In the genomic region with DNA sequence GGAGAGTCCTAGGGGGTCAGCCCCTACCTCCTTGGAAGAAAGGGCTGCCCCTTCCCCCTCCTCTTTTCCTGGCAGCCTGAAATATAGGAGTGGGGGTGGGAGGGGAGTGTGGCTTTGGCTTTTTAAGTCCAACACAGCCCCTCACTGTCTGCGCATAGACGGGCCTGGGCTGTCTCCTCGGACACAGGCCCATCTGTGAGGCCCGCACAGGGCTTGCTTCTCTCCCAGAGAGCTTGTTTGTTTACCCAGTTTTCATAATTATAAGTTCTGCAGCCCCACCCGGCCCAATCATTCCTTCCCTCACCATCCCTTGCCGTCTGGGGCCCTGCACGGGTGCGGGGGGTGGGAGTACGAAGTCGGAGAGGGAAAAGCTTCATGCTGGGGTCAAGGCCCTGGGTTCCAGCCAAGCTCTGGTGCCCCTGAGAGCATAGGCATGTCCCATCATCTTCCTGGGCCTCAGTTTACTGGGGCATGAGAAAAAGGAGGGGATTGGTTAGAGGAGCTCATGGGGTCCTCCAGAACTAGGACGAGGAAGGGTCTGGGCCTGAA, we compare ENCODE assay signal across 9 cellular contexts. TPM values are rescaled to one million over a fixed set of nuclear protein-coding genes. Genes with fewer than 3 reads are reported as not detected.
DNase-seq lines count a peak whose midpoint lies in the region; ATAC-seq and TF ChIP-seq lines count a peak whose summit lies in the region.
"Had no signal": no experiment of that assay in that cellular context is flagged by ENCODE, and none has a peak within 500 bp of the region (broad histone marks: within the 10 kb centered on the region; RNA-seq: fewer than 3 reads in every experiment).

No MANE protein-coding gene starts in this region.

- intact Hi-C loops in testis (cut with DNase I; ENCODE audit: low total_unique reads), result no loop called here

- peaks cover 31% of the 10 kb centered on the region for H3K36me3 Mint-ChIP-seq in T-helper 1 cell treated with Interleukin-12 subunit alpha and Interleukin-12 subunit beta and Interleukin-4 antibody, amounts not matched to agents 30 μg/mL and 1 μg/mL, for 36 hours (ENCODE audit: low read depth)
- H3K36me3 Mint-ChIP-seq in activated naive CD8-positive, alpha-beta T cell treated with anti-CD3 and anti-CD28 coated beads for 36 hours, result peaks cover 5% of the 10 kb centered on the region

- DNase-seq in T-helper 1 cell (no peak), testis (no peak)
- no peak for DNase-seq in activated naive CD8-positive, alpha-beta T cell treated with anti-CD3 and anti-CD28 coated beads for 36 hours
- no peak for DNase-seq in activated effector memory CD4-positive, alpha-beta T cell treated with anti-CD3 and anti-CD28 coated beads, Interleukin-2, amount 50 U/mL, for 16 hours
- DNase-seq: activated effector memory CD4-positive, alpha-beta T cell treated with Interleukin-2 at 50 U/mL for 16 hours had no signal

- no peaks in the 10 kb centered on the region for H3K36me3 ChIP-seq in testis (ENCODE audit: low read depth, missing control alignments)

- no peaks in the 10 kb centered on the region for H3K9me3 Mint-ChIP-seq in T-helper 1 cell treated with Interleukin-12 subunit alpha and Interleukin-12 subunit beta and Interleukin-4 antibody, amounts not matched to agents 30 μg/mL and 1 μg/mL, for 36 hours
- H3K9me3 Mint-ChIP-seq in activated naive CD8-positive, alpha-beta T cell treated with anti-CD3 and anti-CD28 coated beads for 36 hours, result peaks cover 4% of the 10 kb centered on the region

- H3K9me3 ChIP-seq in testis, result no peaks in the 10 kb centered on the region

- H3K4me1 ChIP-seq in testis, result peaks cover 54% of the 10 kb centered on the region

- TF ChIP-seq POLR2A in testis (IDR thresholded peaks at IDR 0.05) (no peak), GM18505 (IDR thresholded peaks at IDR 0.05; ENCODE audit: borderline replicate concordance, extremely low read depth, insufficient read depth, insufficient read length) (no peak)

- no peak overlapping the region for H3K4me3 ChIP-seq in testis

- no peaks in the 10 kb centered on the region for H3K27me3 Mint-ChIP-seq in T-helper 1 cell treated with Interleukin-12 subunit alpha and Interleukin-12 subunit beta and Interleukin-4 antibody, amounts not matched to agents 30 μg/mL and 1 μg/mL, for 36 hours (ENCODE audit: low read depth)
- no peaks in the 10 kb centered on the region for H3K27me3 Mint-ChIP-seq in activated naive CD8-positive, alpha-beta T cell treated with anti-CD3 and anti-CD28 coated beads for 36 hours

- no peak for TF ChIP-seq CTCF in testis (IDR thresholded peaks at IDR 0.05)

- H3K27me3 ChIP-seq in layer of hippocampus (ENCODE audit: control insufficient read depth, insufficient read depth, low read length), result no peaks in the 10 kb centered on the region
- no peaks in the 10 kb centered on the region for H3K27me3 ChIP-seq in testis

- 33 to 38% methylated on average over 11 of the region's 11 CpGs for WGBS in testis, 2 donors

- peak overlapping the region; percentile 1 for H3K4me3 Mint-ChIP-seq in T-helper 1 cell treated with Interleukin-12 subunit alpha and Interleukin-12 subunit beta and Interleukin-4 antibody, amounts not matched to agents 30 μg/mL and 1 μg/mL, for 36 hours
- H3K4me3 Mint-ChIP-seq in activated naive CD8-positive, alpha-beta T cell treated with anti-CD3 and anti-CD28 coated beads for 36 hours, result no peak overlapping the region

- H3K4me1 Mint-ChIP-seq in T-helper 1 cell treated with Interleukin-12 subunit alpha and Interleukin-12 subunit beta and Interleukin-4 antibody, amounts not matched to agents 30 μg/mL and 1 μg/mL, for 36 hours (ENCODE audit: low read depth), result peaks cover 72% of the 10 kb centered on the region
- H3K4me1 Mint-ChIP-seq in activated naive CD8-positive, alpha-beta T cell treated with anti-CD3 and anti-CD28 coated beads for 36 hours, result peaks cover 57% of the 10 kb centered on the region

- peak overlapping the region; percentile 84 for H3K27ac Mint-ChIP-seq in T-helper 1 cell treated with Interleukin-12 subunit alpha and Interleukin-12 subunit beta and Interleukin-4 antibody, amounts not matched to agents 30 μg/mL and 1 μg/mL, for 36 hours
- H3K27ac Mint-ChIP-seq in activated naive CD8-positive, alpha-beta T cell treated with anti-CD3 and anti-CD28 coated beads for 36 hours, result peak overlapping the region; percentile 71

- H3K27ac ChIP-seq in layer of hippocampus (ENCODE audit: low read depth, low read length) (peak overlapping the region; percentile 48), testis (peak overlapping the region; percentile 47 to 82)

- ATAC-seq in GM18505 (IDR thresholded peaks at IDR 0.05; ENCODE audit: unreplicated experiment) (no peak), HG02610 (IDR thresholded peaks at IDR 0.05; ENCODE audit: unreplicated experiment) (no peak)

RNA-seq across cellular contexts. Expression of a gene that starts 54.0 kb away (rescaled TPM):
- total RNA-seq in activated naive CD8-positive, alpha-beta T cell treated with anti-CD3 and anti-CD28 coated beads for 36 hours, result 10 to 100 TPM; 18.8 to 19.9 TPM
- 10 to 100 TPM; 33.1 to 36.1 TPM for total RNA-seq in testis
- polyA plus RNA-seq in testis (ENCODE audit: insufficient read depth, low read depth, low replicate concordance), result 21.2 TPM
